2 cellular contexts compared by ENCODE assay signal in genomic region chr4:147735413-147736301, GRCh38.
TF ChIP-seq lines count a peak whose summit lies in the region.

No MANE protein-coding gene starts in this region.

TF ChIP-seq in SK-N-SH, 30 proteins besides CTCF, POLR2A, EP300 and RAD21:
- TF ChIP-seq REST (IDR thresholded peaks at IDR 0.05; ENCODE audit: low read depth, low read length) (no peak), USF1 (IDR thresholded peaks at IDR 0.05; ENCODE audit: borderline replicate concordance, low read depth) (no peak), MAX (IDR thresholded peaks at IDR 0.05; ENCODE audit: low read depth) (no peak), FOXJ3 (CRISPR knock-in tag; IDR thresholded peaks at IDR 0.05) (no peak), EZH2phosphoT487 (IDR thresholded peaks at IDR 0.05; ENCODE audit: borderline replicate concordance, low read depth) (no peak), RFX5 (IDR thresholded peaks at IDR 0.05; ENCODE audit: low read length) (no peak), NRF1 (IDR thresholded peaks at IDR 0.05; ENCODE audit: low read depth, low read length) (no peak), TCF12 (IDR thresholded peaks at IDR 0.05) (no peak), JUND (IDR thresholded peaks at IDR 0.05) (no peak)

TF ChIP-seq in SK-N-SH treated with all-trans-retinoic acid at 6 μM for 48 hours, 23 proteins besides CTCF, POLR2A, EP300 and RAD21 (continued from another document):
- no peak for TF ChIP-seq CSRNP3 (CRISPR knock-in tag; IDR thresholded peaks at IDR 0.05)
- TF ChIP-seq SNAI2 (CRISPR knock-in tag; IDR thresholded peaks at IDR 0.05) = no peak
- TF ChIP-seq ZNF8 (CRISPR knock-in tag; IDR thresholded peaks at IDR 0.05) = no peak
- TF ChIP-seq TCF4 (CRISPR knock-in tag; IDR thresholded peaks at IDR 0.05; ENCODE audit: borderline replicate concordance) = no peak
- no peak for TF ChIP-seq PPARA (CRISPR knock-in tag; IDR thresholded peaks at IDR 0.05; ENCODE audit: borderline replicate concordance)
- TF ChIP-seq PATZ1 (CRISPR knock-in tag; IDR thresholded peaks at IDR 0.05; ENCODE audit: borderline replicate concordance) = no peak
- TF ChIP-seq CSDC2 (CRISPR knock-in tag; IDR thresholded peaks at IDR 0.05) = no peak
- no peak for TF ChIP-seq TSHZ2 (CRISPR knock-in tag; IDR thresholded peaks at IDR 0.05)
- no peak for TF ChIP-seq OSR1 (CRISPR knock-in tag; IDR thresholded peaks at IDR 0.05)
- no peak for TF ChIP-seq ZC3H10 (CRISPR knock-in tag; IDR thresholded peaks at IDR 0.05)
- no peak for TF ChIP-seq CREB5 (CRISPR knock-in tag; IDR thresholded peaks at IDR 0.05; ENCODE audit: low read depth)
- no peak for TF ChIP-seq ZNF70 (CRISPR knock-in tag; IDR thresholded peaks at IDR 0.05)
- TF ChIP-seq ESRRG (CRISPR knock-in tag; IDR thresholded peaks at IDR 0.05) = no peak
- TF ChIP-seq ARNTL (CRISPR knock-in tag; IDR thresholded peaks at IDR 0.05; ENCODE audit: borderline replicate concordance, low read depth) = no peak
